Comparison of ENCODE assay signal across 8 cellular contexts in the genomic region with DNA sequence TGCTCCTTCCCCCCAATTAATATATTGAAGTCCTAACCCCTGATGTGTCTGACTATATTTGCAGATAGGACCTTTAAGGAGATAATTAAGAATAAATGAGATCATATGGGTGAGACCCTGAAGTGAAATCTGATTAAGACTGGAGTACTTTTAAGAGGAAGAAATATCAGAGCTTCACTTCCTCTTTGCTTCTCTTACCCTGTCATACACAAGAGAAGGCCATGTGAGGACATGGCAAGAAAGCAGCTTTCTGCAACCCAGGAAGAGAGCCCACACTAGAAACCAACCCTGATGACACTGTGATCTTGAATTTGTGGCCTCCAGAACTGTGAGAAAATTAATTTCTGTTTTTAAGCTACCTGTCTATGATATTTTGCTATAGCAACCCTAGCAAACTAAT. TPM values are rescaled to one million over a fixed set of nuclear protein-coding genes. Genes with fewer than 3 reads are reported as not detected.
DNase-seq lines count a peak whose midpoint lies in the region; ATAC-seq and TF ChIP-seq lines count a peak whose summit lies in the region.

No MANE protein-coding gene starts in this region.

- H3K4me3 Mint-ChIP-seq in activated naive CD8-positive, alpha-beta T cell, result peak overlapping the region; percentile 59

- peaks cover 51% of the 10 kb centered on the region for H3K4me1 Mint-ChIP-seq in activated naive CD8-positive, alpha-beta T cell (ENCODE audit: low read depth)

- no peaks in the 10 kb centered on the region for H3K36me3 ChIP-seq in GM06990 (ENCODE audit: control insufficient read depth, insufficient read depth, low read length)

- no peaks in the 10 kb centered on the region for H3K27me3 ChIP-seq in GM06990 (replicated peaks; ENCODE audit: control insufficient read depth, insufficient read depth, low read length)

- H3K4me3 ChIP-seq in GM06990 (replicated peaks; ENCODE audit: low read depth, low read length), result no peak overlapping the region

- DNase-seq in GM06990 (ENCODE audit: extremely low read depth, insufficient read length) (peak; percentile 56), NCI-H2107 treated with DMSO at 0.1 percent for 48 hours (lab: John Stamatoyannopoulos, UW; ENCODE audit: unreplicated experiment) (no peak), ureter (ENCODE audit: low spot score) (no peak), amniotic stem cell (lab: John Stamatoyannopoulos, UW) (no peak), GM19240 (ENCODE audit: insufficient read length, low spot score) (no peak)

- peak overlapping the region; percentile 88 for H3K27ac Mint-ChIP-seq in activated naive CD8-positive, alpha-beta T cell

- TF ChIP-seq CTCF in GM06990 (IDR thresholded peaks at IDR 0.05; ENCODE audit: insufficient read depth, low read length, poor library complexity, severe bottlenecking), result no peak

- H3K36me3 Mint-ChIP-seq in activated naive CD8-positive, alpha-beta T cell, result no peaks in the 10 kb centered on the region

- no peaks in the 10 kb centered on the region for H3K27me3 Mint-ChIP-seq in activated naive CD8-positive, alpha-beta T cell

- no peaks in the 10 kb centered on the region for H3K9me3 Mint-ChIP-seq in activated naive CD8-positive, alpha-beta T cell (ENCODE audit: low read depth)

- ATAC-seq in GM19468 (IDR thresholded peaks at IDR 0.05; ENCODE audit: extremely low read depth, unreplicated experiment), result peak; percentile 95
- peak; percentile 97 for ATAC-seq in HG03460 (IDR thresholded peaks at IDR 0.05; ENCODE audit: unreplicated experiment)

RNA-seq across cellular contexts. Expression of a gene that starts 44.2 kb away (rescaled TPM):
- 88.2 TPM for total RNA-seq in ureter
